Comparison of ENCODE assay signal across 7 cellular contexts in the genomic region with DNA sequence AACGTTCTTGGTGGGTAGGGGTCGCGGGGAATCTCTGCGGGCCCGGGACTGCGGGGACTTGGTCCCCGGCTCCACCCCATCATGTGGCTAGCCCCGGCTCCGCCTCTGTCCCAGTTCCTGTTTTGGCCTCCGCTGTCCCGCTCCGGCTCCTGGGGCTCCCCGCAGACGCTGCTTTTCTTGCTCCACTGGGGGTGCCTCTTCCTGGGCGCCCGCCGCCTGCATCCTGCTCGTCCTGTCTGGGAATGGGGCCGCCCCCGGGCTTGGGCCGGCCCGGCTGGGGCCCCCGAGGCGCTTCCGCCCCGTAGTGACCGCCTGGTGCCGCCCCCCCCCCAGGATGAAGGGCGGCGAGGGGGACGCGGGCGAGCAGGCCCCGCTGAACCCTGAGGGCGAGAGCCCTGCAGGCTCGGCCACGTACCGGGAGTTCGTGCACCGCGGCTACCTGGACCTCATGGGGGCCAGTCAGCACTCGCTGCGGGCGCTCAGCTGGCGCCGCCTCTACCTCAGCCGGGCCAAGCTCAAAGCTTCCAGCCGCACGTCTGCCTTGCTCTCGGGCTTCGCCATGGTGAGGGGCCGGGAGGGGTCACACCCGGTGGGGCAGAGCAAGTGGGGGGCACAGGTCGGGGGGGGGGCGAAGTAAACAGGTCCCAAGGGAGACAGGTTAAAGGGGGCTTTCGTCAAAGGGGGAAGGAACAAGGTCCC. TPM values are rescaled to one million over a fixed set of nuclear protein-coding genes. Genes with fewer than 3 reads are reported as not detected.
A peak's percentile ranks its signal among the peaks of the same experiment; 100 is the strongest.
DNase-seq lines count a peak whose midpoint lies in the region; ATAC-seq, FAIRE-seq and TF ChIP-seq lines count a peak whose summit lies in the region.

A gene (plus strand): TSS at position 113 of the 699 bp plus-strand sequence. CDS start 222 bp downstream, at position 335.

- CTCF ChIA-PET in WTC11 (lab: Charles Lee) (interaction anchor here (0.7 to 1.8 kb wide), 6 partner anchors 7 to 908 kb away, joined by 3 to 6 read pairs (median 4); a partner anchor contains a TSS), H1 (lab: Charles Lee; ENCODE audit: partially characterized antibody) (interaction anchor here (1.1 to 1.7 kb wide), 5 partner anchors 8 to 105 kb away, joined by 3 to 10 read pairs (median 4); no protein-coding TSS in a partner anchor)

- H3K4me3 Mint-ChIP-seq in GM23338 (peak within 1 kb of the TSS; percentile 88), WTC11 (peak within 1 kb of the TSS; percentile 85)

- H3K27ac Mint-ChIP-seq in GM23338 (peak within 1 kb of the TSS; percentile 99), WTC11 (peak within 1 kb of the TSS; percentile 93)

- no peak within 1 kb of the TSS for H2BK120ac ChIP-seq in H1 (replicated peaks; ENCODE audit: low read depth, low read length)

- H3K4me3 ChIP-seq in GM23338 (peak within 1 kb of the TSS; percentile 92), Loucy (ENCODE audit: low read length, poor library complexity, severe bottlenecking) (peak within 1 kb of the TSS; percentile 90), H1 (ENCODE audit: extremely low read depth in 1 of 4, insufficient read depth in 2 of 4, low read depth in 3 of 4, low read length in 4 of 4) (peak within 1 kb of the TSS; percentile 64 to 98 (median 70)), lower lobe of right lung (peak within 1 kb of the TSS; percentile 91)

- DNase-seq in GM12891 (ENCODE audit: insufficient read length, low spot score) (peak; percentile 78), GM23338 (ENCODE audit: low spot score) (peak; percentile 87), WTC11 (ENCODE audit: low spot score) (peak; percentile 69), H1 (ENCODE audit: low read depth in 1 of 2, low spot score in 2 of 2) (peak in 1 of 2 experiments; percentile 79), lower lobe of right lung (peak; percentile 91)
- DNase-seq in stimulated activated naive CD8-positive, alpha-beta T cell treated with anti-CD3 and anti-CD28 coated beads, Interleukin-15, Interleukin-2, amounts not matched to agents 100 U/mL and 50 U/mL, for 24 hours = peak; percentile 64

- peak within 1 kb of the TSS; percentile 29; the same call in 1 of the 2 replicates for H2BK15ac ChIP-seq in H1 (ENCODE audit: low read length)

- intact Hi-C loops in lower lobe of right lung (cut with DNase I) = no loop called here

- H3K23ac ChIP-seq in H1 (ENCODE audit: insufficient read length) = no peak within 1 kb of the TSS

- H2AK5ac ChIP-seq in H1 (ENCODE audit: low read depth, low read length) = 0 out of 2 replicates have a peak within 1 kb of the TSS, but pooled peaks have one; percentile 10

- POLR2A ChIA-PET in WTC11 (lab: Charles Lee) = interaction anchor here (0.5 kb wide), 1 partner anchor 56 kb away, joined by 3 read pairs; no protein-coding TSS in a partner anchor
- POLR2A ChIA-PET in H1 (lab: Charles Lee; ENCODE audit: partially characterized antibody) = interaction anchor here (0.7 to 4.4 kb wide), 19 partner anchors 8 to 268 kb away, joined by 3 to 23 read pairs (median 4); a partner anchor contains a TSS

- peak within 1 kb of the TSS; percentile 98 for H3K4ac ChIP-seq in H1 (replicated peaks; ENCODE audit: insufficient read length, low read depth, low read length)

- WGBS in H1 (ENCODE audit: extremely low coverage in 1 of 2, insufficient coverage in 1 of 2, insufficient read length in 1 of 2, insufficient replicate concordance in 2 of 2, low coverage in 1 of 2, low lambda C conversion rate in 2 of 2, missing lambda C conversion rate in 1 of 2), 2 experiments = 1% methylated on average over 22 of the region's 56 CpGs; no CpG with 5 or more reads in 1 of the 2 experiments

- H3K36me3 ChIP-seq in GM23338 (ENCODE audit: insufficient read depth) = peaks cover 7% of the 10 kb centered on the region
- peaks cover 13% of the 10 kb centered on the region; the same call in 1 of the 2 replicates for H3K36me3 ChIP-seq in Loucy (ENCODE audit: insufficient read depth, low read length)
- H3K36me3 ChIP-seq in H1 (ENCODE audit: control insufficient read depth in 2 of 4, insufficient read depth in 4 of 4, low read length in 3 of 4) = peaks cover 3 to 11% (median 7%) of the 10 kb centered on the region in 4 experiments; a peak in 7 of 8 replicates
- peaks cover 9% of the 10 kb centered on the region for H3K36me3 ChIP-seq in lower lobe of right lung

- H4K20me1 ChIP-seq in GM23338 (replicated peaks; ENCODE audit: insufficient read depth) = peaks cover 12% of the 10 kb centered on the region
- peaks cover 3% of the 10 kb centered on the region for H4K20me1 ChIP-seq in Loucy (ENCODE audit: insufficient read depth, low read length, poor library complexity, severe bottlenecking)
- H4K20me1 ChIP-seq in H1 (replicated peaks in 1 of 2; ENCODE audit: control insufficient read depth in 1 of 2, insufficient read depth in 2 of 2, low read length in 2 of 2) = peaks cover 0 to 11% of the 10 kb centered on the region in 2 experiments

- peak within 1 kb of the TSS; percentile 100 for H3K27ac ChIP-seq in GM23338 (ENCODE audit: low read depth)
- H3K27ac ChIP-seq in H1 (ENCODE audit: low read depth, low read length) = peak within 1 kb of the TSS; percentile 89
- peak within 1 kb of the TSS; percentile 94 for H3K27ac ChIP-seq in lower lobe of right lung

- no peaks in the 10 kb centered on the region for H3K9me3 ChIP-seq in Loucy (ENCODE audit: insufficient read depth, low read depth, low read length)
- H3K9me3 ChIP-seq in H1 (ENCODE audit: insufficient read depth in 2 of 2, low read depth in 1 of 2, low read length in 1 of 2) = no peaks in the 10 kb centered on the region
- no peaks in the 10 kb centered on the region for H3K9me3 ChIP-seq in lower lobe of right lung

- peak within 1 kb of the TSS; percentile 93 for H3K18ac ChIP-seq in H1 (ENCODE audit: extremely low read depth, low read length)

- H4K91ac ChIP-seq in H1 (replicated peaks; ENCODE audit: insufficient read length, low read length) = peak within 1 kb of the TSS; percentile 82

- H3K27me3 ChIP-seq in GM23338 (ENCODE audit: insufficient read depth) = no peaks in the 10 kb centered on the region
- H3K27me3 ChIP-seq in Loucy (ENCODE audit: insufficient read depth, low read length, poor library complexity, severe bottlenecking) = peaks cover 7% of the 10 kb centered on the region
- H3K27me3 ChIP-seq in H1 (replicated peaks in 1 of 4; ENCODE audit: control insufficient read depth in 3 of 4, extremely low read depth in 1 of 4, insufficient read depth in 3 of 4, low read length in 3 of 4) = no peaks in the 10 kb centered on the region
- H3K27me3 ChIP-seq in lower lobe of right lung (ENCODE audit: low read depth) = no peaks in the 10 kb centered on the region

- peak within 1 kb of the TSS; percentile 98 for H3K4me2 ChIP-seq in GM23338
- peak within 1 kb of the TSS; percentile 84 for H3K4me2 ChIP-seq in Loucy (ENCODE audit: low read depth, low read length, poor library complexity, severe bottlenecking)
- peak within 1 kb of the TSS; percentile 85 to 95 for H3K4me2 ChIP-seq in H1 (ENCODE audit: insufficient read depth in 1 of 2, low read depth in 2 of 2, low read length in 2 of 2)

- no peak within 1 kb of the TSS; the same call in 1 of the 2 replicates for H2AFZ ChIP-seq in GM23338
- H2AFZ ChIP-seq in Loucy (ENCODE audit: low read length) = 0 out of 2 replicates have a peak within 1 kb of the TSS, but pooled peaks have one; percentile 25
- no peak within 1 kb of the TSS for H2AFZ ChIP-seq in H1 (ENCODE audit: low read length)

- H3K79me1 ChIP-seq in H1 (ENCODE audit: low read depth, low read length) = no peaks in the 10 kb centered on the region

- H4K8ac ChIP-seq in H1 (ENCODE audit: extremely low read depth, insufficient read depth, low read length) = peak within 1 kb of the TSS; percentile 90

- ATAC-seq in GM23338 (peak; percentile 38), WTC11 (peak; percentile 18), lower lobe of right lung (peak; percentile 85 to 86)
- ATAC-seq in stimulated activated naive CD8-positive, alpha-beta T cell treated with anti-CD3 and anti-CD28 coated beads, Interleukin-15, Interleukin-2, amounts not matched to agents 100 U/mL and 50 U/mL, for 24 hours = peak; percentile 30

- no peak for TF ChIP-seq EP300 in H1 (IDR thresholded peaks at IDR 0.05; ENCODE audit: borderline replicate concordance in 1 of 2, low read depth in 2 of 2, low read length in 2 of 2)

- H3K14ac ChIP-seq in H1 (ENCODE audit: insufficient read length) = no peak within 1 kb of the TSS

- H3K27me3 Mint-ChIP-seq in GM23338 (ENCODE audit: insufficient read depth, low read depth, poor library complexity) = peaks cover 23% of the 10 kb centered on the region
- no peaks in the 10 kb centered on the region for H3K27me3 Mint-ChIP-seq in WTC11 (ENCODE audit: low read depth)

- H2BK12ac ChIP-seq in H1 (ENCODE audit: low read depth, low read length) = peak within 1 kb of the TSS; percentile 50

- peaks cover 18% of the 10 kb centered on the region for H3F3A ChIP-seq in GM23338 (replicated peaks; ENCODE audit: low read depth)
- H3F3A ChIP-seq in Loucy (ENCODE audit: low read depth) = no peaks in the 10 kb centered on the region

- H3K23me2 ChIP-seq in H1 (ENCODE audit: low read depth, low read length) = peaks cover 12% of the 10 kb centered on the region

- H3K9ac ChIP-seq in Loucy (ENCODE audit: low read depth, low read length, poor library complexity, severe bottlenecking) = peak within 1 kb of the TSS; percentile 99
- H3K9ac ChIP-seq in H1 (replicated peaks in 1 of 4; ENCODE audit: extremely low read depth in 1 of 4, low read depth in 3 of 4, low read length in 3 of 4) = peak within 1 kb of the TSS; percentile 58 to 70 (median 70)

- H3K4me1 ChIP-seq in GM23338 (ENCODE audit: insufficient read depth) (peaks cover 7% of the 10 kb centered on the region; the same call in 1 of the 2 replicates), Loucy (ENCODE audit: insufficient read depth, low read length, poor library complexity, severe bottlenecking) (peaks cover 25% of the 10 kb centered on the region), H1 (replicated peaks in 1 of 4; ENCODE audit: control insufficient read depth in 3 of 4, insufficient read depth in 4 of 4, low read length in 3 of 4) (peaks cover 0 to 32% (median 22%) of the 10 kb centered on the region in 4 experiments; a peak in 6 of 7 replicates), lower lobe of right lung (peaks cover 47% of the 10 kb centered on the region)

- TF ChIP-seq CTCF in GM23338 (conservative IDR thresholded peaks at IDR 0.05; ENCODE audit: low read depth in 2 of 2) (no peak), Loucy (conservative IDR thresholded peaks at IDR 0.05; ENCODE audit: low read length) (no peak), WTC11 (IDR thresholded peaks at IDR 0.05) (no peak), H1 (IDR thresholded peaks at IDR 0.05; ENCODE audit: control extremely low read depth in 1 of 3, insufficient read depth in 1 of 3, low read depth in 1 of 3, low read length in 3 of 3) (no peak), lower lobe of right lung (IDR thresholded peaks at IDR 0.05) (no peak)

- H3K79me2 ChIP-seq in GM23338 (replicated peaks; ENCODE audit: insufficient read depth) = 0 out of 2 replicates have a peak, but pooled peaks cover 6% of the 10 kb centered on the region
- H3K79me2 ChIP-seq in Loucy (ENCODE audit: insufficient read depth, low read length) = peaks cover 23% of the 10 kb centered on the region
- H3K79me2 ChIP-seq in H1 (ENCODE audit: control insufficient read depth in 1 of 2, insufficient read depth in 2 of 2, low read length in 2 of 2) = no peaks in the 10 kb centered on the region

- H3K4me1 Mint-ChIP-seq in GM23338 (peaks cover 34% of the 10 kb centered on the region), WTC11 (peaks cover 25% of the 10 kb centered on the region)

- H3K36me3 Mint-ChIP-seq in GM23338 (ENCODE audit: low read depth) = peaks cover 20% of the 10 kb centered on the region
- H3K36me3 Mint-ChIP-seq in WTC11 = peaks cover 15% of the 10 kb centered on the region

- H3K9me3 Mint-ChIP-seq in GM23338 (no peaks in the 10 kb centered on the region), WTC11 (no peaks in the 10 kb centered on the region)

- no peaks in the 10 kb centered on the region for H3K9me2 ChIP-seq in GM23338 (ENCODE audit: insufficient read depth)
- H3K9me2 ChIP-seq in Loucy (replicated peaks; ENCODE audit: low read depth, low read length) = no peaks in the 10 kb centered on the region

- TF ChIP-seq POLR2A in GM12891 (IDR thresholded peaks at IDR 0.05; ENCODE audit: low read depth, low read length) = peak; percentile 30; the same call in 1 of the 2 replicates
- TF ChIP-seq POLR2A in H1 (IDR thresholded peaks at IDR 0.05; ENCODE audit: control extremely low read depth in 1 of 2, low read depth in 2 of 2, low read length in 2 of 2) = peak in 1 of 2 experiments; percentile 76; a peak in 2 of 3 replicates

- no peak for TF ChIP-seq RAD21 in H1 (IDR thresholded peaks at IDR 0.05 in 1 of 2, conservative IDR thresholded peaks at IDR 0.05 in 1 of 2; ENCODE audit: low read depth in 2 of 2, low read length in 2 of 2)

- H3K56ac ChIP-seq in H1 (replicated peaks; ENCODE audit: insufficient read length, low read depth, low read length) = peak within 1 kb of the TSS; percentile 97

- H4K5ac ChIP-seq in H1 (ENCODE audit: insufficient read length, low read depth, low read length) = peak within 1 kb of the TSS; percentile 90

- peak within 1 kb of the TSS; percentile 91; the same call in 1 of the 2 replicates for H2BK5ac ChIP-seq in H1 (ENCODE audit: low read depth, low read length)

- FAIRE-seq in GM12891 (lab: Jason Lieb, UNC) (peak; percentile 41), H1 (lab: Jason Lieb, UNC) (no peak)

- no peak within 1 kb of the TSS for H2BK20ac ChIP-seq in H1 (ENCODE audit: low read length)

RNA-seq across cellular contexts. Expression of the gene that starts here (rescaled TPM):
- 18.0 TPM for polyA plus RNA-seq in GM12891 (2012; ENCODE audit: low read depth, missing spikeins)
- total RNA-seq in GM23338 (2014; rRNA removed; shearing (Covaris generic)) = 14.9 and 15.9 TPM in 2 replicates
- polyA plus RNA-seq in GM23338 (2016; fragmentation: Nextera tagmentation; extraction: Ambion mirVana) (6.9 and 9.8 TPM in 2 replicates), H1 (2011; rRNA removed) (24.5 and 26.8 TPM in 2 replicates)
- total RNA-seq in WTC11 (2021) (10.8 to 13.5 TPM (median 13.2 TPM) in 3 replicates), lower lobe of right lung (30.2 TPM)
- 8.7 and 10.0 TPM in 2 replicates for total RNA-seq in H1 (2021; fragmentation: NEBNext Ultra II Directional; extraction: Animal tissue kit (Norgen Biotek cat#: 25700))
- 15.8 TPM for polyA plus RNA-seq in H1 (2011; cell fraction: cytosol; rRNA removed)
- 15.7 TPM for polyA plus RNA-seq in H1 (2011; cell fraction: nucleus; rRNA removed)
- 6.0 to 11.3 TPM (median 9.0 TPM) in 4 replicates for polyA plus RNA-seq in H1 (2012, experiment 1 of 2)
- polyA plus RNA-seq in H1 (2012, experiment 2 of 2) = 10.6 TPM
- 10.8 TPM for polyA plus RNA-seq in H1 (2013, experiment 1 of 2)
- polyA plus RNA-seq in H1 (2013, experiment 2 of 2) = 13.1 TPM
- polyA minus RNA-seq in H1 (2011; rRNA and poly(A)+ RNA removed) = 11.8 and 13.4 TPM in 2 replicates
- polyA minus RNA-seq in H1 (2011; cell fraction: cytosol; rRNA and poly(A)+ RNA removed) = 6.5 TPM
- polyA minus RNA-seq in H1 (2011; cell fraction: nucleus; rRNA and poly(A)+ RNA removed) = 8.5 TPM

Comparison
In these comparisons a context has a peak if more than half of its experiments do, and no peak if none do; other contexts are left out.
1. ATAC-seq: peak in every context shown above with its lines; median percentile 86 in lower lobe of right lung; 38 in GM23338; 30 in stimulated activated naive CD8-positive, alpha-beta T cell treated with anti-CD3 and anti-CD28 coated beads, Interleukin-15, Interleukin-2, amounts not matched to agents 100 U/mL and 50 U/mL, for 24 hours; 18 in WTC11.